29 cellular contexts compared by ENCODE assay signal in genomic region chr10:93408788-93409187, GRCh38.
DNase-seq lines count a peak whose midpoint lies in the region; FAIRE-seq and TF ChIP-seq lines count a peak whose summit lies in the region.
"Had no signal": no experiment of that assay in that cellular context is flagged by ENCODE, and none has a peak within 500 bp of the region (broad histone marks: within the 10 kb centered on the region; RNA-seq: fewer than 3 reads in every experiment).

No MANE protein-coding gene starts in this region.

- no peaks in the 10 kb centered on the region for H3K9me3 Mint-ChIP-seq in astrocyte (ENCODE audit: unreplicated experiment)
- H3K9me3 Mint-ChIP-seq in osteocyte (ENCODE audit: unreplicated experiment), result no peaks in the 10 kb centered on the region
- H3K9me3 Mint-ChIP-seq: activated T-cell treated with anti-CD3 and anti-CD28 coated beads, Interleukin-2, amount 50 U/mL, for 4 hours; endodermal cell; stimulated activated memory B cell treated with anti-CD40 and anti-IgM and Interleukin-4, amounts not matched to agents 10 μg/mL and 1 μg/mL and 100 μg/mL, for 72 hours had no signal

- H3K4me3 Mint-ChIP-seq in astrocyte (ENCODE audit: unreplicated experiment) (no peak overlapping the region), osteocyte (ENCODE audit: unreplicated experiment) (no peak overlapping the region)
- H3K4me3 Mint-ChIP-seq: activated T-cell treated with anti-CD3 and anti-CD28 coated beads, Interleukin-2, amount 50 U/mL, for 4 hours; endodermal cell; stimulated activated memory B cell treated with anti-CD40 and anti-IgM and Interleukin-4, amounts not matched to agents 10 μg/mL and 1 μg/mL and 100 μg/mL, for 72 hours had no signal

- H3K4me2 ChIP-seq in astrocyte (ENCODE audit: low read length), result no peak overlapping the region
- no peak overlapping the region for H3K4me2 ChIP-seq in osteoblast (ENCODE audit: insufficient read depth, low read length)

- H4K20me1 ChIP-seq in astrocyte (ENCODE audit: insufficient read depth, low read length) (no peaks in the 10 kb centered on the region), osteoblast (ENCODE audit: insufficient read depth, low read length) (no peaks in the 10 kb centered on the region)

- H3K27me3 Mint-ChIP-seq in astrocyte (ENCODE audit: low read depth, unreplicated experiment), result no peaks in the 10 kb centered on the region
- H3K27me3 Mint-ChIP-seq in osteocyte (ENCODE audit: unreplicated experiment), result no peaks in the 10 kb centered on the region

- H3K36me3 Mint-ChIP-seq in astrocyte (ENCODE audit: low read depth, unreplicated experiment) (peaks cover 36% of the 10 kb centered on the region), osteocyte (ENCODE audit: unreplicated experiment) (peaks cover 68% of the 10 kb centered on the region)
- H3K36me3 Mint-ChIP-seq: stimulated activated memory B cell treated with anti-CD40 and anti-IgM and Interleukin-4, amounts not matched to agents 10 μg/mL and 1 μg/mL and 100 μg/mL, for 72 hours had no signal

- H3K4me1 Mint-ChIP-seq in astrocyte (ENCODE audit: low read depth, unreplicated experiment), result peaks cover 17% of the 10 kb centered on the region
- H3K4me1 Mint-ChIP-seq in osteocyte (ENCODE audit: unreplicated experiment), result peaks cover 16% of the 10 kb centered on the region

- TF ChIP-seq CTCF in astrocyte (IDR thresholded peaks at IDR 0.05; ENCODE audit: insufficient read depth, low read depth, low read length) (no peak), osteocyte (IDR thresholded peaks at IDR 0.05) (no peak), GM10248 (IDR thresholded peaks at IDR 0.05; ENCODE audit: control extremely low read depth, extremely low read depth, low read depth, missing control alignments) (no peak), osteoblast (IDR thresholded peaks at IDR 0.05; ENCODE audit: extremely low read depth, low read depth, low read length) (no peak)

- DNase-seq in DMS53 (lab: John Stamatoyannopoulos, UW) (peak; percentile 71), HuH-7 (ENCODE audit: low spot score) (peak; percentile 32), astrocyte (ENCODE audit: low read depth) (no peak), osteocyte (ENCODE audit: extremely low spot score, unreplicated experiment) (no peak), GM10248 (ENCODE audit: extremely low spot score) (no peak), activated T-cell treated with anti-CD3 and anti-CD28 coated beads for 4 hours (no peak), osteoblast (ENCODE audit: insufficient read length, low spot score, missing footprints) (no peak)
- DNase-seq: activated CD4-positive, alpha-beta T cell treated with anti-CD3 and anti-CD28 coated beads, Interleukin-2, amount 50 U/mL, for 1 hour; activated gamma-delta T cell; activated T-cell treated with anti-CD3 and anti-CD28 coated beads, Interleukin-2, amount 50 U/mL, for 4 hours; C1 segment of cervical spinal cord; caudate nucleus; endodermal cell; KG1; left ventricle myocardium inferior; MG63; naive thymus-derived CD4-positive, alpha-beta T cell; NCI-H1105 treated with DMSO at 0.1 percent for 48 hours; NCI-H2029 treated with DMSO at 0.1 percent for 48 hours; NCI-H345; NCI-H69; Peyer's patch; SIG-M5; SW 1271; T1000; transverse colon had no signal

- H3K4me3 ChIP-seq in astrocyte (ENCODE audit: insufficient read depth, low read depth, low read length) (no peak overlapping the region), osteoblast (ENCODE audit: insufficient read depth, low read length) (no peak overlapping the region)
- H3K4me3 ChIP-seq: left ventricle myocardium inferior, MG63, Peyer's patch, transverse colon had no signal

- peak overlapping the region; percentile 75 for H3K27ac Mint-ChIP-seq in astrocyte (ENCODE audit: unreplicated experiment)
- H3K27ac Mint-ChIP-seq in osteocyte (ENCODE audit: unreplicated experiment), result peak overlapping the region; percentile 49
- H3K27ac Mint-ChIP-seq: endodermal cell; stimulated activated memory B cell treated with anti-CD40 and anti-IgM and Interleukin-4, amounts not matched to agents 10 μg/mL and 1 μg/mL and 100 μg/mL, for 72 hours had no signal

- H3K9me3 ChIP-seq in astrocyte (ENCODE audit: insufficient read depth, low read depth, low read length) (no peaks in the 10 kb centered on the region), osteoblast (ENCODE audit: low read depth, low read length) (no peaks in the 10 kb centered on the region)
- H3K9me3 ChIP-seq: left ventricle myocardium inferior, MG63, Peyer's patch, transverse colon had no signal

- H2AFZ ChIP-seq in astrocyte (ENCODE audit: low read depth, low read length) (no peak overlapping the region), osteoblast (ENCODE audit: low read length) (no peak overlapping the region)

- no peak overlapping the region for H3K9ac ChIP-seq in astrocyte (ENCODE audit: low read length)

- H3K27me3 ChIP-seq in astrocyte (ENCODE audit: insufficient read depth, low read length) (no peaks in the 10 kb centered on the region), osteoblast (ENCODE audit: insufficient read depth, low read length) (no peaks in the 10 kb centered on the region)
- H3K27me3 ChIP-seq: MG63, Peyer's patch, transverse colon had no signal

- H3K4me1 ChIP-seq in astrocyte (ENCODE audit: insufficient read depth, low read length) (peaks cover 12% of the 10 kb centered on the region), osteoblast (ENCODE audit: insufficient read depth, low read length) (peaks cover 6% of the 10 kb centered on the region)

- peaks cover 49% of the 10 kb centered on the region for H3K36me3 ChIP-seq in astrocyte (ENCODE audit: insufficient read depth, low read length)
- H3K36me3 ChIP-seq in osteoblast (ENCODE audit: insufficient read depth, low read length), result peaks cover 83% of the 10 kb centered on the region

- H3K79me2 ChIP-seq in astrocyte (ENCODE audit: insufficient read depth, low read length) (peaks cover 21% of the 10 kb centered on the region), osteoblast (ENCODE audit: insufficient read depth, low read length) (peaks cover 32% of the 10 kb centered on the region)

- FAIRE-seq in astrocyte (lab: Jason Lieb, UNC), result no peak
- FAIRE-seq: H54, islet of Langerhans had no signal

- CTCF ChIA-PET in GM10248 (lab: Yijun Ruan, JAX), result interaction anchor here (1.0 to 1.2 kb wide), 2 partner anchors 12 to 81 kb away, joined by 3 to 4 read pairs; no protein-coding TSS in a partner anchor

- H3K27ac ChIP-seq in astrocyte (ENCODE audit: low read depth, low read length) (no peak overlapping the region), osteoblast (ENCODE audit: low read depth, low read length) (no peak overlapping the region)
- H3K27ac ChIP-seq: left ventricle myocardium inferior, Peyer's patch, transverse colon had no signal

- POLR2A ChIA-PET in GM10248 (lab: Yijun Ruan, JAX), result no interaction called here

Comparison
In these comparisons a context has a peak if more than half of its experiments do, and no peak if none do; other contexts are left out.
1. DNase-seq: peak in DMS53 (single experiment) and HuH-7 (single experiment); none in astrocyte (single experiment), osteocyte (single experiment), GM10248 (single experiment), activated T-cell treated with anti-CD3 and anti-CD28 coated beads for 4 hours (single experiment) and osteoblast (single experiment).